ENCODE assay signal across 1 cellular context in genomic region chr20:62861732-62862336, GRCh38.
TF ChIP-seq lines count a peak whose summit lies in the region.

TCFL5 (minus strand) TSS chr20:62861822; CDS start chr20:62861670, 152 bp downstream.

TF ChIP-seq in HEK293, 187 proteins besides CTCF, POLR2A, EP300 and RAD21 (continued from another document):
- TF ChIP-seq ZNF311 (tag by site-specific recombination; IDR thresholded peaks at IDR 0.05; ENCODE audit: borderline replicate concordance) (no peak), SALL2 (tag by site-specific recombination; IDR thresholded peaks at IDR 0.05; ENCODE audit: borderline replicate concordance) (no peak), ZBTB48 (tag by site-specific recombination; IDR thresholded peaks at IDR 0.05) (peak; percentile 74), ZNF48 (tag by site-specific recombination; IDR thresholded peaks at IDR 0.05) (no peak), ZNF157 (tag by site-specific recombination; IDR thresholded peaks at IDR 0.05) (no peak), ZNF837 (tag by site-specific recombination; IDR thresholded peaks at IDR 0.05) (no peak), TCF7L2 (IDR thresholded peaks at IDR 0.05; ENCODE audit: borderline replicate concordance, low read depth, low read length) (no peak), ZNF292 (tag by site-specific recombination; IDR thresholded peaks at IDR 0.05; ENCODE audit: borderline replicate concordance, low read depth) (no peak), ZNF549 (tag by site-specific recombination; IDR thresholded peaks at IDR 0.05) (no peak), ZBTB10 (tag by site-specific recombination; IDR thresholded peaks at IDR 0.05) (peak; percentile 84), ZNF76 (tag by site-specific recombination; IDR thresholded peaks at IDR 0.05; ENCODE audit: borderline replicate concordance, low read depth) (peak; percentile 27; the same call in 1 of the 2 replicates), ZFHX2 (tag by site-specific recombination; conservative IDR thresholded peaks at IDR 0.05) (peak; percentile 60), ZBTB26 (tag by site-specific recombination; optimal IDR thresholded peaks at IDR 0.05) (peak; percentile 70), ZNF529 (tag by site-specific recombination; IDR thresholded peaks at IDR 0.05; ENCODE audit: insufficient replicate concordance) (no peak), YY1 (tag by site-specific recombination; IDR thresholded peaks at IDR 0.05) (no peak), ZNF830 (tag by site-specific recombination; IDR thresholded peaks at IDR 0.05; ENCODE audit: low read depth) (no peak), ZNF248 (tag by site-specific recombination; IDR thresholded peaks at IDR 0.05) (no peak), ZNF510 (tag by site-specific recombination; IDR thresholded peaks at IDR 0.05; ENCODE audit: insufficient replicate concordance) (no peak)
